Comparison of ENCODE assay signal across 8 cellular contexts in the genomic region with DNA sequence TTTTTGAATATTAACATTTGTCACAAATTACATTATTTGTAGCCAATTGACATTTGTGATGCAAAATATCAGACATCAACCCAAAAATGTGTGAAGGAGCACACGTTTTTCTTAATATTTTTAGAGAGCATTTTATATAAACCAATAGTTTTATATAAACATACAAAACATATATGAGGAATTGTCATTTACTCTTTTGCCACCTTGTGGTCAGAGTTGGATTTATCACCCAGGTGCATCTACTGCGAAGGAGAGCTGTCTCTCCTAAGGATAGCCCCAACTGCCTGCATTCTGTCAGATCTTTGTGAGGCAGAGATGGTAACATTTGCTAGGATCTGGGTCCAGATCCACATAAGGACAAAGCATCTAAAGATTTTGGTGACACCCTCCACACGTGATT. TPM values are rescaled to one million over a fixed set of nuclear protein-coding genes. Genes with fewer than 3 reads are reported as not detected.
DNase-seq lines count a peak whose midpoint lies in the region; ATAC-seq and TF ChIP-seq lines count a peak whose summit lies in the region.

No MANE protein-coding gene starts in this region.

- no peak for TF ChIP-seq EP300 in esophagus muscularis mucosa (IDR thresholded peaks at IDR 0.05)

- H3K9me3 ChIP-seq in PC-3 (ENCODE audit: low read length) (no peaks in the 10 kb centered on the region), esophagus muscularis mucosa (no peaks in the 10 kb centered on the region)

- DNase-seq in NCI-H2081 (lab: John Stamatoyannopoulos, UW): peak; percentile 9 to 10
- no peak for DNase-seq in NCI-H2081 treated with DMSO at 0.1 percent for 48 hours (lab: John Stamatoyannopoulos, UW)
- peak; percentile 59 for DNase-seq in H7
- peak; percentile 64 for DNase-seq in PC-3
- no peak for DNase-seq in esophagus muscularis mucosa (ENCODE audit: extremely low spot score)
- peak; percentile 14 for DNase-seq in renal cortical epithelial cell (ENCODE audit: low read depth)
- no peak for DNase-seq in NCI-H187 treated with DMSO at 0.1 percent for 48 hours (lab: John Stamatoyannopoulos, UW)

- no peak overlapping the region for H2AFZ ChIP-seq in PC-3 (ENCODE audit: low read length)

- CTCF ChIA-PET in PC-3 (lab: Charles Lee): no interaction called here

- H3K27ac ChIP-seq in PC-3 (ENCODE audit: low read length): no peak overlapping the region
- peak overlapping the region in 2 of 4 donors; percentile 86 to 87 for H3K27ac ChIP-seq in esophagus muscularis mucosa (replicated peaks in 1 of 4)

- no peaks in the 10 kb centered on the region; the same call in 1 of the 2 replicates for H3K27me3 ChIP-seq in H7 (ENCODE audit: control insufficient read depth, insufficient read depth, low read length)
- H3K27me3 ChIP-seq in PC-3 (ENCODE audit: low read length): no peaks in the 10 kb centered on the region
- peaks cover 0 to 4% (median 0%) of the 10 kb centered on the region in 4 donors for H3K27me3 ChIP-seq in esophagus muscularis mucosa

- ATAC-seq in PC-3 (0 out of 2 replicates have a peak, but pooled peaks have one; percentile 15), HG03039 (IDR thresholded peaks at IDR 0.05; ENCODE audit: unreplicated experiment) (no peak)

- BruUV-seq in PC-3 (replicated peaks; lab: Mats Ljungman, UMichigan): no TSS peak

- H3K4me2 ChIP-seq in PC-3 (ENCODE audit: low read length): no peak overlapping the region

- peak; percentile 64 for TF ChIP-seq CTCF in PC-3 (conservative IDR thresholded peaks at IDR 0.05; ENCODE audit: low read depth, low read length)
- peak; percentile 44 to 51 (median 46) for TF ChIP-seq CTCF in esophagus muscularis mucosa (IDR thresholded peaks at IDR 0.05)

- intact Hi-C loops in PC-3 (cut with micrococcal nuclease) (loop anchor here (2.0 to 5.0 kb wide), 3 partner anchors 46 to 1246 kb away; a partner anchor contains a TSS), esophagus muscularis mucosa (cut with DNase I) (no loop called here)

- TF ChIP-seq POLR2A in esophagus muscularis mucosa (IDR thresholded peaks at IDR 0.05; ENCODE audit: low read depth): no peak

- H3K79me2 ChIP-seq in PC-3 (ENCODE audit: low read length): no peaks in the 10 kb centered on the region

- no peaks in the 10 kb centered on the region for H3K36me3 ChIP-seq in H7 (replicated peaks; ENCODE audit: control insufficient read depth, insufficient read depth, low read length)
- H3K36me3 ChIP-seq in PC-3 (ENCODE audit: low read depth, low read length): no peaks in the 10 kb centered on the region
- no peaks in the 10 kb centered on the region for H3K36me3 ChIP-seq in esophagus muscularis mucosa

- H3K9ac ChIP-seq in PC-3 (ENCODE audit: low read length): no peak overlapping the region

- POLR2A ChIA-PET in PC-3 (lab: Charles Lee; ENCODE audit: unreplicated experiment): no interaction called here

- H4K20me1 ChIP-seq in PC-3 (ENCODE audit: low read length): no peaks in the 10 kb centered on the region

- peaks cover 8% of the 10 kb centered on the region; the same call in 1 of the 2 replicates for H3K4me1 ChIP-seq in PC-3 (ENCODE audit: insufficient read depth, low read length)
- H3K4me1 ChIP-seq in esophagus muscularis mucosa: peaks cover 11 to 36% (median 34%) of the 10 kb centered on the region in 4 donors

- H3K9me2 ChIP-seq in PC-3 (replicated peaks; ENCODE audit: low read length): no peaks in the 10 kb centered on the region

- WGBS in esophagus muscularis mucosa: 2% methylated on average over 3 of the region's 3 CpGs

- H3K4me3 ChIP-seq in H7 (ENCODE audit: insufficient read depth, low read depth, low read length) (no peak overlapping the region), PC-3 (ENCODE audit: low read length) (no peak overlapping the region), esophagus muscularis mucosa (no peak overlapping the region)

- H3F3A ChIP-seq in PC-3 (ENCODE audit: low read length, unreplicated experiment): no peaks in the 10 kb centered on the region

RNA-seq across cellular contexts. Expression of a gene that starts 2.5 kb away (rescaled TPM):
- 2.5 and 4.1 TPM in 2 replicates for total RNA-seq in H7 (2014; rRNA removed; shearing (Covaris generic))
- 0.62 and 2.7 TPM in 2 replicates for total RNA-seq in PC-3 (2014; rRNA removed)
- 1 to 10 TPM; 2.9 to 5.2 (median 4.5) TPM for total RNA-seq in esophagus muscularis mucosa
- 1.9 and 4.6 TPM in 2 replicates for total RNA-seq in renal cortical epithelial cell

RNA-seq across cellular contexts. Expression of a gene that starts 45.6 kb away (rescaled TPM):
- 7.3 and 9.3 TPM in 2 replicates for total RNA-seq in H7 (2014; rRNA removed; shearing (Covaris generic))
- total RNA-seq in PC-3 (2014; rRNA removed): 2.8 and 5.9 TPM in 2 replicates
- 1 to 10 TPM; 2.7 to 4.4 (median 3.6) TPM for total RNA-seq in esophagus muscularis mucosa
- total RNA-seq in renal cortical epithelial cell: 6.3 and 13.7 TPM in 2 replicates

RNA-seq across cellular contexts. Expression of a gene that starts 47.6 kb away (rescaled TPM):
- not detected in 2 replicates for total RNA-seq in H7 (2014; rRNA removed; shearing (Covaris generic))
- total RNA-seq in PC-3 (2014; rRNA removed): not detected in 2 replicates
- 1 to 10 TPM in 3 of 4 donors, not detected in 1; 1.4 to 4.2 (median 2.1) TPM for total RNA-seq in esophagus muscularis mucosa
- total RNA-seq in renal cortical epithelial cell: not detected in 2 replicates

Comparison
In these comparisons a context has a peak if more than half of its experiments do, and no peak if none do; other contexts are left out.
1. DNase-seq: peak in NCI-H2081 (2 of 2), H7 (single experiment), PC-3 (single experiment) and renal cortical epithelial cell (single experiment); none in NCI-H2081 treated with DMSO at 0.1 percent for 48 hours (single experiment), esophagus muscularis mucosa (single experiment) and NCI-H187 treated with DMSO at 0.1 percent for 48 hours (single experiment).